In genomic region chr12:29983917-29984316, GRCh38 we compare ENCODE assay signal across 21 cellular contexts.
"Had no signal": no experiment of that assay in that cellular context is flagged by ENCODE, and none has a peak within 500 bp of the region (broad histone marks: within the 10 kb centered on the region; RNA-seq: fewer than 3 reads in every experiment).

No MANE protein-coding gene starts in this region.

- H3K36me3 ChIP-seq: colonic mucosa, gastrocnemius medialis, neutrophil, right lobe of liver, spleen, transverse colon had no signal

- H3K4me1 Mint-ChIP-seq: naive thymus-derived CD4-positive, alpha-beta T cell; stimulated activated naive B cell treated with anti-CD40 and anti-IgM and Interleukin-4, amounts not matched to agents 10 μg/mL and 1 μg/mL and 100 μg/mL, for 72 hours; stimulated activated naive CD8-positive, alpha-beta T cell treated with anti-CD3 and anti-CD28 coated beads, Interleukin-15, amount 100 ng/mL, for 72 hours had no signal

- H3K4me3 ChIP-seq: colonic mucosa, gastrocnemius medialis, lung, psoas muscle, right lobe of liver, spleen, testis, transverse colon had no signal

- H3K4me3 Mint-ChIP-seq: naive thymus-derived CD4-positive, alpha-beta T cell; stimulated activated naive B cell treated with anti-CD40 and anti-IgM and Interleukin-4, amounts not matched to agents 10 μg/mL and 1 μg/mL and 100 μg/mL, for 72 hours; stimulated activated naive CD8-positive, alpha-beta T cell treated with anti-CD3 and anti-CD28 coated beads, Interleukin-15, amount 100 ng/mL, for 72 hours had no signal

- ATAC-seq: gastrocnemius medialis; left ventricle myocardium superior; naive thymus-derived CD4-positive, alpha-beta T cell; psoas muscle; right lobe of liver; stimulated activated naive B cell treated with anti-CD40 and anti-IgM and Interleukin-4, amounts not matched to agents 10 μg/mL and 1 μg/mL and 100 μg/mL, for 72 hours; stimulated activated naive CD8-positive, alpha-beta T cell treated with anti-CD3 and anti-CD28 coated beads, Interleukin-15, amount 100 ng/mL, for 72 hours had no signal

- H3K27ac ChIP-seq: colonic mucosa, gastrocnemius medialis, neutrophil, psoas muscle, right lobe of liver, spleen, testis, transverse colon had no signal

- H3K36me3 Mint-ChIP-seq: naive thymus-derived CD4-positive, alpha-beta T cell; stimulated activated naive B cell treated with anti-CD40 and anti-IgM and Interleukin-4, amounts not matched to agents 10 μg/mL and 1 μg/mL and 100 μg/mL, for 72 hours had no signal

- DNase-seq: cerebellar nuclear complex; colonic mucosa; dermis blood vessel endothelial cell; gastrocnemius medialis; islet precursor cell; left ventricle myocardium superior; mesendoderm; naive thymus-derived CD4-positive, alpha-beta T cell; psoas muscle; retina; right lobe of liver; spleen; stimulated activated CD4-positive, alpha-beta T cell treated with anti-CD3 and anti-CD28 coated beads, Interleukin-15, amount 100 ng/mL, for 24 hours; stimulated activated CD4-positive, alpha-beta T cell treated with anti-CD3 and anti-CD28 coated beads, Interleukin-1b, Interleukin-23, amount 100 ng/mL, for 48 hours; stimulated activated CD4-positive, alpha-beta T cell treated with anti-CD3 and anti-CD28 coated beads, Interleukin-4, amount 100 ng/mL, for 24 hours; stimulated activated naive B cell treated with anti-CD40 and anti-IgM and Interleukin-4, amounts not matched to agents 10 μg/mL and 1 μg/mL and 100 μg/mL, for 72 hours; stimulated activated naive CD8-positive, alpha-beta T cell treated with anti-CD3 and anti-CD28 coated beads, Interleukin-15, amount 100 ng/mL, for 72 hours; testis; transverse colon had no signal

- H3K9me3 ChIP-seq: colonic mucosa, gastrocnemius medialis, neutrophil, psoas muscle, right lobe of liver, testis, transverse colon had no signal

- H3K27me3 ChIP-seq: colonic mucosa, gastrocnemius medialis, neutrophil, right lobe of liver, spleen, testis, transverse colon had no signal

- H3K27ac Mint-ChIP-seq: naive thymus-derived CD4-positive, alpha-beta T cell; stimulated activated naive B cell treated with anti-CD40 and anti-IgM and Interleukin-4, amounts not matched to agents 10 μg/mL and 1 μg/mL and 100 μg/mL, for 72 hours; stimulated activated naive CD8-positive, alpha-beta T cell treated with anti-CD3 and anti-CD28 coated beads, Interleukin-15, amount 100 ng/mL, for 72 hours had no signal

- H3K4me1 ChIP-seq: colonic mucosa, gastrocnemius medialis, psoas muscle, right lobe of liver, spleen, testis, transverse colon had no signal

- H3K9me3 Mint-ChIP-seq: stimulated activated naive CD8-positive, alpha-beta T cell treated with anti-CD3 and anti-CD28 coated beads, Interleukin-15, amount 100 ng/mL, for 72 hours had no signal

- H3K27me3 Mint-ChIP-seq: naive thymus-derived CD4-positive, alpha-beta T cell; stimulated activated naive B cell treated with anti-CD40 and anti-IgM and Interleukin-4, amounts not matched to agents 10 μg/mL and 1 μg/mL and 100 μg/mL, for 72 hours; stimulated activated naive CD8-positive, alpha-beta T cell treated with anti-CD3 and anti-CD28 coated beads, Interleukin-15, amount 100 ng/mL, for 72 hours had no signal
